In genomic region chr10:87850742-87851205, GRCh38 we compare ENCODE assay signal across 9 cellular contexts. TPM values are rescaled to one million over a fixed set of nuclear protein-coding genes. Genes with fewer than 3 reads are reported as not detected.
A peak's percentile ranks its signal among the peaks of the same experiment; 100 is the strongest.
DNase-seq lines count a peak whose midpoint lies in the region; ATAC-seq and TF ChIP-seq lines count a peak whose summit lies in the region.
"Had no signal": no experiment of that assay in that cellular context is flagged by ENCODE, and none has a peak within 500 bp of the region (broad histone marks: within the 10 kb centered on the region; RNA-seq: fewer than 3 reads in every experiment).

No MANE protein-coding gene starts in this region.

- TF ChIP-seq CTCF in HFFc6 (IDR thresholded peaks at IDR 0.05) (peak; percentile 79), fibroblast of pulmonary artery (IDR thresholded peaks at IDR 0.05; ENCODE audit: low read length, missing control alignments) (peak; percentile 82), osteoblast (IDR thresholded peaks at IDR 0.05; ENCODE audit: extremely low read depth, low read depth, low read length) (peak; percentile 65)

- peaks cover 6% of the 10 kb centered on the region for H3K4me1 ChIP-seq in osteoblast (ENCODE audit: insufficient read depth, low read length)

- H3K27ac Mint-ChIP-seq in HFFc6 = no peak overlapping the region

- ATAC-seq in HG02623 (IDR thresholded peaks at IDR 0.05; ENCODE audit: unreplicated experiment) (no peak), HG03565 (IDR thresholded peaks at IDR 0.05; ENCODE audit: unreplicated experiment) (no peak)

- H3K4me2 ChIP-seq in osteoblast (ENCODE audit: insufficient read depth, low read length) = no peak overlapping the region

- H3K27ac ChIP-seq in osteoblast (ENCODE audit: low read depth, low read length) = no peak overlapping the region

- H3K27me3 Mint-ChIP-seq in HFFc6 (ENCODE audit: insufficient read depth) = peaks cover 3% of the 10 kb centered on the region; the same call in 1 of the 2 replicates

- H4K20me1 ChIP-seq in osteoblast (ENCODE audit: insufficient read depth, low read length) = no peaks in the 10 kb centered on the region

- peak; percentile 28 for DNase-seq in COLO668 (lab: John Stamatoyannopoulos, UW; ENCODE audit: unreplicated experiment)
- peak; percentile 62 for DNase-seq in HFFc6
- DNase-seq in NOMO-1 treated with DMSO at 0.1 percent for 48 hours (lab: John Stamatoyannopoulos, UW; ENCODE audit: unreplicated experiment) = peak; percentile 74
- peak; percentile 45 to 56 for DNase-seq in activated T-cell treated with anti-CD3 and anti-CD28 coated beads, Interleukin-2, amount 50 U/mL, for 48 hours
- peak; percentile 81 for DNase-seq in fibroblast of pulmonary artery (ENCODE audit: low read depth)
- peak; percentile 44 for DNase-seq in osteoblast (ENCODE audit: insufficient read length, low spot score, missing footprints)

- H3K4me3 Mint-ChIP-seq in HFFc6 = no peak overlapping the region

- no peaks in the 10 kb centered on the region for H3K9me3 ChIP-seq in osteoblast (ENCODE audit: low read depth, low read length)

- no peaks in the 10 kb centered on the region for H3K36me3 Mint-ChIP-seq in HFFc6 (ENCODE audit: low read depth)

- H3K79me2 ChIP-seq in osteoblast (ENCODE audit: insufficient read depth, low read length) = no peaks in the 10 kb centered on the region

- peak overlapping the region; percentile 69 for H2AFZ ChIP-seq in osteoblast (ENCODE audit: low read length)

- H3K4me3 ChIP-seq in fibroblast of pulmonary artery (replicated peaks; ENCODE audit: low read depth, low read length) = no peak overlapping the region
- no peak overlapping the region for H3K4me3 ChIP-seq in osteoblast (ENCODE audit: insufficient read depth, low read length)

- no peaks in the 10 kb centered on the region for H3K36me3 ChIP-seq in osteoblast (ENCODE audit: insufficient read depth, low read length)

- H3K27me3 ChIP-seq in osteoblast (ENCODE audit: insufficient read depth, low read length) = no peaks in the 10 kb centered on the region

- H3K4me1 Mint-ChIP-seq in HFFc6 (ENCODE audit: low read depth) = peaks cover 14% of the 10 kb centered on the region

- peaks cover 4% of the 10 kb centered on the region; the same call in 1 of the 2 replicates for H3K9me3 Mint-ChIP-seq in HFFc6

RNA-seq across cellular contexts. Expression of gene KLLN, which starts 12.6 kb away (rescaled TPM):
- under 1 TPM; 0.65 to 0.77 (median 0.73) TPM for total RNA-seq in HFFc6 (2021; fragmentation: NEBNext Ultra II Directional; extraction: Animal tissue kit (Norgen Biotek cat#: 25700))
- total RNA-seq in osteoblast = 0.59 and 0.72 TPM in 2 replicates
- total RNA-seq: RPMI7951 had no signal

RNA-seq across cellular contexts. Expression of gene PTEN, which starts 12.7 kb away (rescaled TPM):
- total RNA-seq in HFFc6 (2021; fragmentation: NEBNext Ultra II Directional; extraction: Animal tissue kit (Norgen Biotek cat#: 25700)) = 10 to 100 TPM; 49.3 to 72.7 (median 63.5) TPM
- 169 and 193 TPM in 2 replicates for total RNA-seq in osteoblast

RNA-seq across cellular contexts. Expression of gene ATAD1, which starts 32.7 kb away (rescaled TPM):
- total RNA-seq in HFFc6 (2021; fragmentation: NEBNext Ultra II Directional; extraction: Animal tissue kit (Norgen Biotek cat#: 25700)) = 10 to 100 TPM; 33.4 to 44.4 (median 35.8) TPM
- 43.8 and 43.9 TPM in 2 replicates for total RNA-seq in osteoblast
- total RNA-seq: RPMI7951 had no signal

Comparison
In these comparisons a context has a peak if more than half of its experiments do, and no peak if none do; other contexts are left out.
1. DNase-seq: peak in every context shown above with its lines; median percentile 81 in fibroblast of pulmonary artery; 74 in NOMO-1 treated with DMSO at 0.1 percent for 48 hours; 62 in HFFc6; 50 in activated T-cell treated with anti-CD3 and anti-CD28 coated beads, Interleukin-2, amount 50 U/mL, for 48 hours; 44 in osteoblast; 28 in COLO668.